ENCODE assay signal across 20 cellular contexts in the genomic region with DNA sequence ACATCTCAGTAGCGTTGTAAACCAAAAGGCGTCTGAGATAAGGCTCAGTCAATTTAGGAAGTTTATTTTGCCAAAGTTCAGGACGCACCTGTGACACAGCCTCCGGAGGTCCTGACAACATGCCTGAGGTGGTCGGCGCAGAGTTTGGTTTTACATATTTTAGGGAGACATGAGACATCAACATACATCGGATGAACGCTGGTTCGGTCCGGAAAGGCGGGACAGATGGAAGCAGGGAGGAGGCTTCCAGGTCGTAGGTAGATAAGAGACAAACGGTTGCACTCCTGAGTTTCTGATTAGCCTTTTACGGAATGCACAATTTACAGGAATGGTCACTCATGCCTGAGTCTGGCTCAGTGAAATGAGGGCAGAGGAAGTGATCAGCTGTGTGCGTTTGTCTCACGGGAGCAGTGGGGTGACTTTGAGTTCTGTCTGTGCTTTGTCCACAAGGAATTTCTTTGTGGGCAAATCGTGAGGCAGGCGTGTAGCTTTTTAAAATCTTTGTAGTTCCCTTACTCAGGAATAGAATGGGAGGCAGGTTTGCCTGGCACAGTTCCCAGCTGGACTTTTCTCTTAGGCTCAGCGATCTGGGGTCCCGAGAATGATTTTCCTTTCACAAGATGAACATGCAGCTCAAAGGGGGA. TPM values are rescaled to one million over a fixed set of nuclear protein-coding genes. Genes with fewer than 3 reads are reported as not detected.
DNase-seq lines count a peak whose midpoint lies in the region; ATAC-seq and TF ChIP-seq lines count a peak whose summit lies in the region.
"Had no signal": no experiment of that assay in that cellular context is flagged by ENCODE, and none has a peak within 500 bp of the region (broad histone marks: within the 10 kb centered on the region; RNA-seq: fewer than 3 reads in every experiment).

No MANE protein-coding gene starts in this region.

- DNase-seq in NCI-H2107 treated with DMSO at 0.1 percent for 48 hours (lab: John Stamatoyannopoulos, UW; ENCODE audit: unreplicated experiment) (peak; percentile 50), NCI-H2107 (lab: John Stamatoyannopoulos, UW) (no peak), dermis blood vessel endothelial cell (peak; percentile 23), left lung (peak; percentile 12 to 25), renal cortical epithelial cell (ENCODE audit: low read depth) (peak; percentile 11), NCI-H2196 treated with DMSO at 0.1 percent for 48 hours (lab: John Stamatoyannopoulos, UW; ENCODE audit: unreplicated experiment) (no peak)
- DNase-seq: 8988T, C1 segment of cervical spinal cord, COR-L47, DMS153, GOT3, KBM-7, NCI-H1048, NCI-H1694, NCI-H510A treated with DMSO at 0.1 percent for 48 hours, SHP77 treated with DMSO at 0.1 percent for 48 hours had no signal

- H3K36me3 ChIP-seq in left lung = no peaks in the 10 kb centered on the region
- H3K36me3 ChIP-seq: Peyer's patch had no signal

- H3K27me3 ChIP-seq in left lung = peaks cover 0 to 28% of the 10 kb centered on the region in 2 donors
- H3K27me3 ChIP-seq: Peyer's patch had no signal

- H3K4me1 ChIP-seq in left lung = peaks cover 0 to 7% of the 10 kb centered on the region in 2 donors

- intact Hi-C loops in left lung (cut with DNase I) = loop anchor here in 1 of 2 donors (10.0 kb wide), 1 partner anchor 133 kb away; no protein-coding TSS in a partner anchor

- TF ChIP-seq CTCF in left lung (IDR thresholded peaks at IDR 0.05) = no peak

- no peak overlapping the region for H3K27ac ChIP-seq in left lung
- H3K27ac ChIP-seq: HL-60, Peyer's patch had no signal

- no peaks in the 10 kb centered on the region for H3K9me3 ChIP-seq in left lung
- H3K9me3 ChIP-seq: Peyer's patch had no signal

- no peak overlapping the region for H3K4me3 ChIP-seq in left lung
- H3K4me3 ChIP-seq: Peyer's patch had no signal

- ATAC-seq in left lung (no peak), HG02840 (IDR thresholded peaks at IDR 0.05; ENCODE audit: low FRiP score, unreplicated experiment) (no peak), GM21526 (IDR thresholded peaks at IDR 0.05; ENCODE audit: low FRiP score, unreplicated experiment) (no peak)

RNA-seq across cellular contexts. Expression of a gene that starts 36.3 kb away (rescaled TPM):
- total RNA-seq in dermis blood vessel endothelial cell (0.17 and 0.28 TPM in 2 replicates), left lung (1 to 10 TPM; 7.1 to 7.5 TPM), renal cortical epithelial cell (0.65 TPM in 1 of 2 replicates, not detected in the other)

Comparison
In these comparisons a context has a peak if more than half of its experiments do, and no peak if none do; other contexts are left out.
1. DNase-seq: peak in NCI-H2107 treated with DMSO at 0.1 percent for 48 hours (single experiment), dermis blood vessel endothelial cell (single experiment), left lung (2 of 2) and renal cortical epithelial cell (single experiment); none in NCI-H2107 (single experiment) and NCI-H2196 treated with DMSO at 0.1 percent for 48 hours (single experiment).